In the genomic region with DNA sequence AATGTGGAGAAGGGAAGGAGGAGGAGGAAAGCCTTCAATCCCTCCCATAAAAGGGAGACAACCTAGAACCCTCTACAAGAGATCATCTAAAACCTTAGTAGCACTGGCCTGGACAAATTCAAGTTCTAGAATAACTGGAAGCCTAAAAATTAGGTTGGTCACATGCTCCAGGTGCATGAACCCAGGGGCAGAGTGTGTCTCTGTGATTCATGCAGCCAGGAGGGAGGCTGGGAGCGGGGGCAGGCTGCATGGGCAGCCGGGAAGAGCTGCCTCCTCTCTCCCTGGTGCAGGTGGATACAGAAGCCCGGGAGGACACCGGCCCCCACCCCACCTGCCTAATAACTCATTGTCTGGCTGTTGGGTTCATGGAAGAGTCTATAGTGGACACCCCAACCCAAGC, we compare ENCODE assay signal across 13 cellular contexts. TPM values are rescaled to one million over a fixed set of nuclear protein-coding genes. Genes with fewer than 3 reads are reported as not detected.
A peak's percentile ranks its signal among the peaks of the same experiment; 100 is the strongest.
DNase-seq lines count a peak whose midpoint lies in the region; ATAC-seq, FAIRE-seq and TF ChIP-seq lines count a peak whose summit lies in the region.
"Had no signal": no experiment of that assay in that cellular context is flagged by ENCODE, and none has a peak within 500 bp of the region (broad histone marks: within the 10 kb centered on the region; RNA-seq: fewer than 3 reads in every experiment).

No MANE protein-coding gene starts in this region.

- ATAC-seq in heart left ventricle (no peak), left ventricle myocardium superior (no peak), T-helper 17 cell (no peak)
- ATAC-seq in activated CD4-positive, alpha-beta T cell treated with anti-CD3 and anti-CD28 coated beads for 36 hours = no peak
- ATAC-seq: activated CD8-positive, alpha-beta T cell treated with anti-CD3 and anti-CD28 coated beads, Interleukin-2, amount 10 ng/mL, durations not matched to agents 7 days and 5 days; K562; stimulated activated memory B cell treated with anti-CD40 and anti-IgM and Interleukin-4, amounts not matched to agents 10 μg/mL and 1 μg/mL and 100 μg/mL, for 72 hours had no signal

- H3K36me3 Mint-ChIP-seq in mesothelial cell of epicardium (no peaks in the 10 kb centered on the region), type B pancreatic cell (no peaks in the 10 kb centered on the region), T-helper 17 cell (ENCODE audit: low read depth) (no peaks in the 10 kb centered on the region)
- H3K36me3 Mint-ChIP-seq in activated CD4-positive, alpha-beta T cell treated with anti-CD3 and anti-CD28 coated beads for 36 hours (ENCODE audit: low read depth) = no peaks in the 10 kb centered on the region
- H3K36me3 Mint-ChIP-seq: stimulated activated memory B cell treated with anti-CD40 and anti-IgM and Interleukin-4, amounts not matched to agents 10 μg/mL and 1 μg/mL and 100 μg/mL, for 72 hours had no signal

- POLR2A ChIA-PET in activated CD4-positive, alpha-beta T cell treated with anti-CD3 and anti-CD28 coated beads for 36 hours (lab: Charles Lee) = no interaction called here

- H3K27ac Mint-ChIP-seq in mesothelial cell of epicardium (peak overlapping the region; percentile 97), type B pancreatic cell (peak overlapping the region; percentile 54), T-helper 17 cell (no peak overlapping the region)
- no peak overlapping the region for H3K27ac Mint-ChIP-seq in activated CD4-positive, alpha-beta T cell treated with anti-CD3 and anti-CD28 coated beads for 36 hours
- H3K27ac Mint-ChIP-seq: activated CD8-positive, alpha-beta T cell treated with anti-CD3 and anti-CD28 coated beads, Interleukin-2, amount 10 ng/mL, durations not matched to agents 7 days and 5 days; activated T-helper 1 cell treated with anti-CD3 and anti-CD28 coated beads, Interleukin-12 subunit alpha, Interleukin-12 subunit beta, Interleukin-2, Interleukin-4 antibody, amounts not matched to agents 30 ng/mL and 10 ng/mL and 1 ng/mL, durations not matched to agents 14 hours and 24 hours and 36 hours; stimulated activated memory B cell treated with anti-CD40 and anti-IgM and Interleukin-4, amounts not matched to agents 10 μg/mL and 1 μg/mL and 100 μg/mL, for 72 hours had no signal

- H3K27me3 ChIP-seq in heart left ventricle (no peaks in the 10 kb centered on the region), bronchial epithelial cell (ENCODE audit: control insufficient read depth, insufficient read depth, low read length) (no peaks in the 10 kb centered on the region)

- TF ChIP-seq POLR2A in heart left ventricle (IDR thresholded peaks at IDR 0.05) = no peak

- DNase-seq in heart left ventricle (no peak), left ventricle myocardium superior (no peak), bronchial epithelial cell (ENCODE audit: low read depth) (peak; percentile 21), mesothelial cell of epicardium (ENCODE audit: low spot score in 2 of 2, unreplicated experiment in 2 of 2) (no peak), type B pancreatic cell (ENCODE audit: extremely low spot score, unreplicated experiment) (no peak), T-helper 17 cell (no peak), UCSD-AML1 (lab: John Stamatoyannopoulos, UW; ENCODE audit: unreplicated experiment) (no peak)
- DNase-seq in activated CD4-positive, alpha-beta T cell treated with anti-CD3 and anti-CD28 coated beads for 36 hours = no peak
- DNase-seq: activated CD8-positive, alpha-beta T cell treated with anti-CD3 and anti-CD28 coated beads, Interleukin-2, amount 10 ng/mL, durations not matched to agents 7 days and 5 days had no signal

- H3K27me3 Mint-ChIP-seq in mesothelial cell of epicardium (ENCODE audit: low read depth) = no peaks in the 10 kb centered on the region
- no peaks in the 10 kb centered on the region for H3K27me3 Mint-ChIP-seq in type B pancreatic cell
- H3K27me3 Mint-ChIP-seq in T-helper 17 cell = no peaks in the 10 kb centered on the region
- no peaks in the 10 kb centered on the region for H3K27me3 Mint-ChIP-seq in activated CD4-positive, alpha-beta T cell treated with anti-CD3 and anti-CD28 coated beads for 36 hours

- peaks cover 6 to 92% (median 72%) of the 10 kb centered on the region in 12 donors for H3K4me1 ChIP-seq in heart left ventricle

- no peak overlapping the region for H3K4me3 ChIP-seq in heart left ventricle
- no peak overlapping the region for H3K4me3 ChIP-seq in bronchial epithelial cell (ENCODE audit: low read depth, low read length)
- H3K4me3 ChIP-seq: K562 had no signal

- H3K4me1 Mint-ChIP-seq in mesothelial cell of epicardium (peaks cover 93% of the 10 kb centered on the region), type B pancreatic cell (ENCODE audit: unreplicated experiment) (peaks cover 73% of the 10 kb centered on the region), T-helper 17 cell (peaks cover 25% of the 10 kb centered on the region)
- H3K4me1 Mint-ChIP-seq in activated CD4-positive, alpha-beta T cell treated with anti-CD3 and anti-CD28 coated beads for 36 hours = no peaks in the 10 kb centered on the region

- H3K27ac ChIP-seq in heart left ventricle = peak overlapping the region in 9 of 12 donors; percentile 54 to 86 (median 71)

- H3K9me3 Mint-ChIP-seq in mesothelial cell of epicardium (no peaks in the 10 kb centered on the region), type B pancreatic cell (no peaks in the 10 kb centered on the region)
- H3K9me3 Mint-ChIP-seq in activated CD4-positive, alpha-beta T cell treated with anti-CD3 and anti-CD28 coated beads for 36 hours (ENCODE audit: low read depth) = no peaks in the 10 kb centered on the region
- H3K9me3 Mint-ChIP-seq: activated T-helper 1 cell treated with anti-CD3 and anti-CD28 coated beads, Interleukin-12 subunit alpha, Interleukin-12 subunit beta, Interleukin-2, Interleukin-4 antibody, amounts not matched to agents 30 ng/mL and 10 ng/mL and 1 ng/mL, durations not matched to agents 14 hours and 24 hours and 36 hours; stimulated activated memory B cell treated with anti-CD40 and anti-IgM and Interleukin-4, amounts not matched to agents 10 μg/mL and 1 μg/mL and 100 μg/mL, for 72 hours had no signal

- TF ChIP-seq CTCF in heart left ventricle (IDR thresholded peaks at IDR 0.05) (no peak), bronchial epithelial cell (IDR thresholded peaks at IDR 0.05; ENCODE audit: insufficient read depth, low read length, severe bottlenecking) (no peak), mesothelial cell of epicardium (IDR thresholded peaks at IDR 0.05; ENCODE audit: unreplicated experiment) (no peak), type B pancreatic cell (conservative IDR thresholded peaks at IDR 0.05) (no peak)

- H3K36me3 ChIP-seq in heart left ventricle (no peaks in the 10 kb centered on the region), bronchial epithelial cell (ENCODE audit: control insufficient read depth, insufficient read depth, low read length) (no peaks in the 10 kb centered on the region)

- CTCF ChIA-PET in activated CD4-positive, alpha-beta T cell treated with anti-CD3 and anti-CD28 coated beads for 36 hours (lab: Charles Lee) = no interaction called here

- WGBS in heart left ventricle, 4 donors = 83 to 97% (median 89%) methylated on average over 4 of the region's 4 CpGs

- intact Hi-C loops in heart left ventricle (cut with DNase I) = loop anchor here in 4 of 10 donors (2.0 to 5.0 kb wide), 2 partner anchors 37 to 63 kb away; partner anchors contain the start of gene CCDC85C (in 4 of the 4)
- intact Hi-C loops in left ventricle myocardium superior (cut with micrococcal nuclease) = no loop called here
- intact Hi-C loops in activated CD4-positive, alpha-beta T cell treated with anti-CD3 and anti-CD28 coated beads for 36 hours (cut with DNase I, micrococcal nuclease) = no loop called here

- no peak for FAIRE-seq in bronchial epithelial cell (lab: Jason Lieb, UNC)
- FAIRE-seq: endothelial cell of umbilical vein, K562 had no signal

- H3K4me3 Mint-ChIP-seq in mesothelial cell of epicardium (peak overlapping the region; percentile 3), type B pancreatic cell (peak overlapping the region; percentile 57), T-helper 17 cell (no peak overlapping the region)
- H3K4me3 Mint-ChIP-seq in activated CD4-positive, alpha-beta T cell treated with anti-CD3 and anti-CD28 coated beads for 36 hours = no peak overlapping the region
- H3K4me3 Mint-ChIP-seq: activated CD8-positive, alpha-beta T cell treated with anti-CD3 and anti-CD28 coated beads, Interleukin-2, amount 10 ng/mL, durations not matched to agents 7 days and 5 days; activated T-helper 1 cell treated with anti-CD3 and anti-CD28 coated beads, Interleukin-12 subunit alpha, Interleukin-12 subunit beta, Interleukin-2, Interleukin-4 antibody, amounts not matched to agents 30 ng/mL and 10 ng/mL and 1 ng/mL, durations not matched to agents 14 hours and 24 hours and 36 hours; stimulated activated memory B cell treated with anti-CD40 and anti-IgM and Interleukin-4, amounts not matched to agents 10 μg/mL and 1 μg/mL and 100 μg/mL, for 72 hours had no signal

- H3K9me3 ChIP-seq in heart left ventricle = no peaks in the 10 kb centered on the region
- H3K9me3 ChIP-seq in T-helper 17 cell (ENCODE audit: control insufficient read depth, low read length, poor library complexity, severe bottlenecking) = no peaks in the 10 kb centered on the region

RNA-seq across cellular contexts. Expression of gene CCDC85C, which starts 38.6 kb away (rescaled TPM):
- total RNA-seq in heart left ventricle (10 to 100 TPM; 22.5 to 45.4 (median 29.2) TPM), left ventricle myocardium superior (49.3 TPM), bronchial epithelial cell (24.8 and 26.6 TPM in 2 replicates), mesothelial cell of epicardium (82.2 to 85.2 TPM (median 82.3 TPM) in 3 replicates), type B pancreatic cell (ENCODE audit: low replicate concordance) (49.1 and 83.8 TPM in 2 replicates), T-helper 17 cell (1 to 10 TPM; 8.3 to 9.3 TPM)
- 10 to 100 TPM; 29.7 to 43.5 TPM for polyA plus RNA-seq in heart left ventricle
- 1 to 10 TPM; 6.1 to 6.2 TPM for total RNA-seq in activated CD4-positive, alpha-beta T cell treated with anti-CD3 and anti-CD28 coated beads for 36 hours

Comparison
In these comparisons a context has a peak if more than half of its experiments do, and no peak if none do; other contexts are left out.
1. H3K27ac Mint-ChIP-seq: peak in mesothelial cell of epicardium (single experiment) and type B pancreatic cell (single experiment); none in T-helper 17 cell (single experiment) and activated CD4-positive, alpha-beta T cell treated with anti-CD3 and anti-CD28 coated beads for 36 hours (single experiment).
2. H3K4me3 Mint-ChIP-seq: peak in mesothelial cell of epicardium (single experiment) and type B pancreatic cell (single experiment); none in T-helper 17 cell (single experiment) and activated CD4-positive, alpha-beta T cell treated with anti-CD3 and anti-CD28 coated beads for 36 hours (single experiment).